ENCODE assay signal across 17 cellular contexts in genomic region chr15:46855388-46855787, GRCh38.
DNase-seq lines count a peak whose midpoint lies in the region; ATAC-seq and TF ChIP-seq lines count a peak whose summit lies in the region.
"Had no signal": no experiment of that assay in that cellular context is flagged by ENCODE, and none has a peak within 500 bp of the region (broad histone marks: within the 10 kb centered on the region; RNA-seq: fewer than 3 reads in every experiment).

No MANE protein-coding gene starts in this region.

- no peaks in the 10 kb centered on the region for H3K9me2 ChIP-seq in MM.1S (replicated peaks; ENCODE audit: insufficient read depth, low read length)

- no peaks in the 10 kb centered on the region for H3F3A ChIP-seq in MM.1S (ENCODE audit: insufficient read depth, low read length)

- H3K4me2 ChIP-seq in BLaER1 (peak overlapping the region; percentile 35), MM.1S (ENCODE audit: low read depth, low read length) (no peak overlapping the region)

- H3K79me2 ChIP-seq in MM.1S (ENCODE audit: low read length): no peaks in the 10 kb centered on the region

- TF ChIP-seq CTCF in MM.1S (IDR thresholded peaks at IDR 0.05; ENCODE audit: low read length): no peak

- no peak overlapping the region for H3K27ac ChIP-seq in BLaER1
- peak overlapping the region; percentile 17 for H3K27ac ChIP-seq in epithelial cell of prostate
- H3K27ac ChIP-seq in MM.1S (ENCODE audit: low read length): no peak overlapping the region
- H3K27ac ChIP-seq: C4-2B had no signal

- H3K9me3 ChIP-seq in BLaER1: no peaks in the 10 kb centered on the region
- no peaks in the 10 kb centered on the region for H3K9me3 ChIP-seq in MM.1S (replicated peaks; ENCODE audit: insufficient read depth, low read length)

- DNase-seq in DMS53 treated with DMSO at 0.1 percent for 48 hours (lab: John Stamatoyannopoulos, UW; ENCODE audit: unreplicated experiment) (peak; percentile 4), SKM-1 (lab: John Stamatoyannopoulos, UW; ENCODE audit: unreplicated experiment) (peak; percentile 3), epithelial cell of prostate (ENCODE audit: low read depth, low spot score) (peak; percentile 8), MM.1S (no peak), activated gamma-delta T cell (lab: John Stamatoyannopoulos, UW) (no peak), NCI-H2196 treated with DMSO at 0.1 percent for 48 hours (lab: John Stamatoyannopoulos, UW; ENCODE audit: unreplicated experiment) (no peak)
- DNase-seq: ACHN; CD4-positive, alpha-beta memory T cell; DND-41; GDM1; GOT3; HCEC 1CT; HFFc6; IMR-90 had no signal

- H2AFZ ChIP-seq in MM.1S (ENCODE audit: low read length): no peak overlapping the region

- H3K36me3 ChIP-seq in BLaER1 (no peaks in the 10 kb centered on the region), MM.1S (replicated peaks; ENCODE audit: insufficient read depth, low read length) (no peaks in the 10 kb centered on the region)

- H3K4me3 ChIP-seq in BLaER1: no peak overlapping the region
- no peak overlapping the region for H3K4me3 ChIP-seq in MM.1S (ENCODE audit: low read length)

- ATAC-seq in HG03469 (IDR thresholded peaks at IDR 0.05; ENCODE audit: unreplicated experiment): no peak

- H3K9ac ChIP-seq in BLaER1 (no peak overlapping the region), MM.1S (ENCODE audit: low read length) (no peak overlapping the region)

- H3K4me1 ChIP-seq in BLaER1 (peaks cover 32% of the 10 kb centered on the region), MM.1S (ENCODE audit: low read length) (peaks cover 15% of the 10 kb centered on the region)

- H4K20me1 ChIP-seq in BLaER1: no peaks in the 10 kb centered on the region
- H4K20me1 ChIP-seq in MM.1S (ENCODE audit: insufficient read depth, low read length): no peaks in the 10 kb centered on the region

- H3K27me3 ChIP-seq in BLaER1 (no peaks in the 10 kb centered on the region), MM.1S (replicated peaks; ENCODE audit: insufficient read depth, low read length) (no peaks in the 10 kb centered on the region)

Comparison
In these comparisons a context has a peak if more than half of its experiments do, and no peak if none do; other contexts are left out.
1. DNase-seq: peak in DMS53 treated with DMSO at 0.1 percent for 48 hours (single experiment), SKM-1 (single experiment) and epithelial cell of prostate (single experiment); none in MM.1S (single experiment), activated gamma-delta T cell (single experiment) and NCI-H2196 treated with DMSO at 0.1 percent for 48 hours (single experiment).